Comparison of ENCODE assay signal across 1 cellular context in genomic region chr19:52635786-52636570, GRCh38.
TF ChIP-seq lines count a peak whose summit lies in the region.

No MANE protein-coding gene starts in this region.

TF ChIP-seq in SK-N-SH, 30 proteins besides CTCF, POLR2A, EP300 and RAD21 (continued from another document):
- TF ChIP-seq USF1 (IDR thresholded peaks at IDR 0.05; ENCODE audit: borderline replicate concordance, low read depth) (no peak), GATA2 (CRISPR knock-in tag; IDR thresholded peaks at IDR 0.05) (no peak)
